In the genomic region with DNA sequence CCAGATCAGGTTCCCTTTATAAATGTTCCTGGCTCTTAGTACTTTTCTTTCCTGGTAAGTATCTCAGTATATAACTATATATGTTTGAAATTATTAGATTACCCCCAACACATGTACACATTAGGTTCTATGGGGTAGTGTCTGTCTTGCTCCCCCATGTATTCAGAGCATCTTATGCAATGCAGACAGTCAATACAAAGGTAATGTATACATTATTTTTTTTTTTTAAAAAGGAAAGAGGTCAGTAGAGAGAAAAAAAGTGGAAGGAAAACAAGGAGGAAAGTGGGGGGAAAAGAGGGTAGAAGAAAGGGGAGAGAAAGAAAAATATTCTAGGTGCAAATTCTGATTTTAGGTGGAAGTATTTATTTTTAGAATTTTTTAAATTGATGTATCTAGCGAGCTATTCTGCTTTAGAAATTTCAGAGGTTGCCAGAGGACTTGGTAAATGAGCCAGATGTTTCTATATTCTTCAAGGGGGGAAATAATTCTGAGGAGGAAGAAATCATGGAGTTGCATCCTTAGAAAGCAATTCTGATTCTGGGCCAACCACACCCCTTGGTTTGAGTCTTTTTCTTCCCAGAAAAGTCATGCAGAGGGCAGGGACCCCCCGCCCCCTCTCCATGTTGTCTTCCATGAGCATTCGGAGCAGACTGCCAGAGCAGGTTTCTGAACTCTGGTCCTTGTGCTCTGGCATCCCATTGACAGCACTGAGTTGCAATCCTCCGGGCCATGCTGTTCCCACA, we compare ENCODE assay signal across 19 cellular contexts.
"Had no signal": no experiment of that assay in that cellular context is flagged by ENCODE, and none has a peak within 500 bp of the region (broad histone marks: within the 10 kb centered on the region; RNA-seq: fewer than 3 reads in every experiment).

No MANE protein-coding gene starts in this region.

- DNase-seq: dermis blood vessel endothelial cell; dorsolateral prefrontal cortex; effector CD4-positive, alpha-beta T cell; effector memory CD4-positive, alpha-beta T cell; foreskin melanocyte; gastrocnemius medialis; head of caudate nucleus; heart right ventricle; hippocampal formation; left cardiac atrium; left ventricle myocardium superior; lower lobe of right lung; mesenchymal stem cell; mucosa of descending colon; naive B cell had no signal

- H3K36me3 Mint-ChIP-seq: naive B cell had no signal

- H3K4me3 Mint-ChIP-seq: mesothelial cell of epicardium, naive B cell had no signal

- H3K4me1 Mint-ChIP-seq: naive B cell had no signal

- ATAC-seq: gastrocnemius medialis, heart right ventricle, left cardiac atrium, left ventricle myocardium superior, mucosa of descending colon had no signal

- H3K27me3 ChIP-seq: dorsolateral prefrontal cortex, esophagus muscularis mucosa, gastrocnemius medialis, heart right ventricle, left lung had no signal

- H3K27ac Mint-ChIP-seq: mesothelial cell of epicardium, naive B cell had no signal

- H3K36me3 ChIP-seq: esophagus muscularis mucosa, gastrocnemius medialis, heart right ventricle, left lung, lower lobe of right lung had no signal

- H3K4me1 ChIP-seq: left lung had no signal

- H3K4me3 ChIP-seq: coronary artery, dorsolateral prefrontal cortex, esophagus muscularis mucosa, gastrocnemius medialis, heart right ventricle, left lung, lower lobe of right lung, mucosa of descending colon had no signal

- H3K27ac ChIP-seq: coronary artery, esophagus muscularis mucosa, gastrocnemius medialis, heart right ventricle, left lung, lower lobe of right lung had no signal
